In genomic region chr10:50624866-50625491, GRCh38 we compare ENCODE assay signal across 1 cellular context.
A peak's percentile ranks its signal among the peaks of the same experiment; 100 is the strongest.
TF ChIP-seq lines count a peak whose summit lies in the region.

No MANE protein-coding gene starts in this region.

TF ChIP-seq in K562, 482 proteins besides CTCF, POLR2A, EP300 and RAD21 (continued from another document and continues in another):
- TF ChIP-seq E2F1 (CRISPR knock-in tag; IDR thresholded peaks at IDR 0.05) (no peak), CBX5 (IDR thresholded peaks at IDR 0.05; ENCODE audit: borderline replicate concordance, low read depth) (no peak), JUNB (CRISPR knock-in tag; conservative IDR thresholded peaks at IDR 0.05) (no peak), TFAP4 (CRISPR knock-in tag; IDR thresholded peaks at IDR 0.05; ENCODE audit: borderline replicate concordance) (peak; percentile 70), ZNF311 (CRISPR knock-in tag; IDR thresholded peaks at IDR 0.05) (0 out of 2 replicates have a peak, but pooled peaks have one; percentile 14), TSC22D4 (tag; IDR thresholded peaks at IDR 0.05) (no peak), TARDBP (IDR thresholded peaks at IDR 0.05) (no peak), ZSCAN32 (CRISPR knock-in tag; IDR thresholded peaks at IDR 0.05) (no peak), RFX5 (IDR thresholded peaks at IDR 0.05; ENCODE audit: low read depth, low read length) (no peak), ZNF184 (CRISPR knock-in tag; IDR thresholded peaks at IDR 0.05) (no peak), E4F1 (CRISPR knock-in tag; IDR thresholded peaks at IDR 0.05; ENCODE audit: borderline replicate concordance) (no peak), ZNF609 (CRISPR knock-in tag; IDR thresholded peaks at IDR 0.05; ENCODE audit: borderline replicate concordance) (peak; percentile 19; the same call in 1 of the 2 replicates), NR3C1 (CRISPR knock-in tag; IDR thresholded peaks at IDR 0.05) (no peak; the same call in 1 of the 2 replicates), GATAD2A (IDR thresholded peaks at IDR 0.05) (no peak), ZFP91 (CRISPR knock-in tag; IDR thresholded peaks at IDR 0.05) (no peak), PPARD (CRISPR knock-in tag; IDR thresholded peaks at IDR 0.05) (no peak), EP400 (IDR thresholded peaks at IDR 0.05) (peak; percentile 92), BMI1 (IDR thresholded peaks at IDR 0.05; ENCODE audit: low read length) (no peak), ZNF449 (CRISPR knock-in tag; IDR thresholded peaks at IDR 0.05) (no peak), PHB2 (IDR thresholded peaks at IDR 0.05; ENCODE audit: low read depth) (no peak), CUX1 (CRISPR knock-in tag; IDR thresholded peaks at IDR 0.05) (0 out of 2 replicates have a peak, but pooled peaks have one; percentile 10), HDAC1 (IDR thresholded peaks at IDR 0.05) (peak in 1 of 2 experiments; percentile 7; a peak in 2 of 4 replicates), ZNF280A (IDR thresholded peaks at IDR 0.05; ENCODE audit: low read depth, partially characterized antibody) (no peak), DMBX1 (CRISPR knock-in tag; IDR thresholded peaks at IDR 0.05; ENCODE audit: borderline replicate concordance) (peak; percentile 39; the same call in 1 of the 2 replicates), ZNF41 (CRISPR knock-in tag; conservative IDR thresholded peaks at IDR 0.05) (no peak), RFX1 (IDR thresholded peaks at IDR 0.05) (no peak), ZNF589 (CRISPR knock-in tag; IDR thresholded peaks at IDR 0.05; ENCODE audit: low read depth) (no peak; the same call in 1 of the 2 replicates), RNF219 (CRISPR knock-in tag; IDR thresholded peaks at IDR 0.05) (no peak), THAP12 (CRISPR knock-in tag; IDR thresholded peaks at IDR 0.05) (peak; percentile 72), SIN3A (IDR thresholded peaks at IDR 0.05; ENCODE audit: borderline replicate concordance in 2 of 2, control insufficient read depth in 1 of 2, low read depth in 2 of 2, low read length in 2 of 2) (peak; percentile 78 to 79; a peak in 2 of 4 replicates), ZNF584 (CRISPR knock-in tag; IDR thresholded peaks at IDR 0.05; ENCODE audit: low read depth) (peak; percentile 51; the same call in 1 of the 2 replicates)
